In genomic region chr2:233519787-233520611, GRCh38 we compare ENCODE assay signal across 11 cellular contexts. TPM values are rescaled to one million over a fixed set of nuclear protein-coding genes. Genes with fewer than 3 reads are reported as not detected.
DNase-seq lines count a peak whose midpoint lies in the region; ATAC-seq, FAIRE-seq and TF ChIP-seq lines count a peak whose summit lies in the region.
"Had no signal": no experiment of that assay in that cellular context is flagged by ENCODE, and none has a peak within 500 bp of the region (broad histone marks: within the 10 kb centered on the region; RNA-seq: fewer than 3 reads in every experiment).

No MANE protein-coding gene starts in this region.

- no peak overlapping the region for H3K4me3 ChIP-seq in NB4 (ENCODE audit: low read depth, low read length)
- H3K4me3 ChIP-seq: MG63, SJSA1 had no signal

- ATAC-seq in GM19455 (IDR thresholded peaks at IDR 0.05; ENCODE audit: unreplicated experiment) = peak; percentile 93
- peak; percentile 87 for ATAC-seq in HG03039 (IDR thresholded peaks at IDR 0.05; ENCODE audit: unreplicated experiment)
- no peak for ATAC-seq in activated T-cell treated with anti-CD3 and anti-CD28 coated beads, Interleukin-2, amount 50 U/mL, for 72 hours (replicated peaks in 1 of 2)

- no peak for TF ChIP-seq POLR2A in NB4 (IDR thresholded peaks at IDR 0.05; ENCODE audit: extremely low read depth, insufficient read length)

- H3K27me3 Mint-ChIP-seq in activated T-cell treated with anti-CD3 and anti-CD28 coated beads, Interleukin-2, amount 50 U/mL, for 72 hours (ENCODE audit: low read depth) = no peaks in the 10 kb centered on the region

- peaks cover 0 to 3% of the 10 kb centered on the region in 2 donors for H3K36me3 Mint-ChIP-seq in activated T-cell treated with anti-CD3 and anti-CD28 coated beads, Interleukin-2, amount 50 U/mL, for 72 hours (ENCODE audit: insufficient read depth in 2 of 2)

- DNase-seq in NB4 (ENCODE audit: low read depth) = peak; percentile 22
- no peak for DNase-seq in stimulated activated CD4-positive, alpha-beta T cell treated with anti-CD3 and anti-CD28 coated beads, Interleukin-4, amount 100 ng/mL, for 4 hours
- no peak for DNase-seq in activated T-cell treated with anti-CD3 and anti-CD28 coated beads, Interleukin-2, amount 50 U/mL, for 72 hours
- DNase-seq in stimulated activated CD4-positive, alpha-beta T cell treated with anti-CD3 and anti-CD28 coated beads, Interleukin-12 subunit alpha, Interleukin-12 subunit beta, amount 100 ng/mL, for 4 hours = no peak
- no peak for DNase-seq in activated CD4-positive, alpha-beta T cell treated with anti-CD3 and anti-CD28 coated beads for 4 hours
- DNase-seq: glutamatergic neuron, MG63 had no signal

- no peak for TF ChIP-seq CTCF in NB4 (IDR thresholded peaks at IDR 0.05; ENCODE audit: low read depth, low read length)

- peaks cover 5% of the 10 kb centered on the region for H3K4me1 Mint-ChIP-seq in activated T-cell treated with anti-CD3 and anti-CD28 coated beads, Interleukin-2, amount 50 U/mL, for 72 hours (ENCODE audit: low read depth)

- no peaks in the 10 kb centered on the region for H3K9me3 Mint-ChIP-seq in activated T-cell treated with anti-CD3 and anti-CD28 coated beads, Interleukin-2, amount 50 U/mL, for 72 hours

- FAIRE-seq in G401.6 (lab: Jason Lieb, UNC) = peak; percentile 40

- H3K27ac Mint-ChIP-seq in activated T-cell treated with anti-CD3 and anti-CD28 coated beads, Interleukin-2, amount 50 U/mL, for 72 hours = no peak overlapping the region

- H3K4me3 Mint-ChIP-seq in activated T-cell treated with anti-CD3 and anti-CD28 coated beads, Interleukin-2, amount 50 U/mL, for 72 hours = no peak overlapping the region

RNA-seq across cellular contexts. Expression of gene USP40, which starts 46.6 kb away (rescaled TPM):
- 10 to 100 TPM; 14.7 to 19.6 TPM for total RNA-seq in activated T-cell treated with anti-CD3 and anti-CD28 coated beads, Interleukin-2, amount 50 U/mL, for 72 hours

Comparison
In these comparisons a context has a peak if more than half of its experiments do, and no peak if none do; other contexts are left out.
1. ATAC-seq: peak in GM19455 (single experiment) and HG03039 (single experiment); none in activated T-cell treated with anti-CD3 and anti-CD28 coated beads, Interleukin-2, amount 50 U/mL, for 72 hours (0 of 2).